In the genomic region with DNA sequence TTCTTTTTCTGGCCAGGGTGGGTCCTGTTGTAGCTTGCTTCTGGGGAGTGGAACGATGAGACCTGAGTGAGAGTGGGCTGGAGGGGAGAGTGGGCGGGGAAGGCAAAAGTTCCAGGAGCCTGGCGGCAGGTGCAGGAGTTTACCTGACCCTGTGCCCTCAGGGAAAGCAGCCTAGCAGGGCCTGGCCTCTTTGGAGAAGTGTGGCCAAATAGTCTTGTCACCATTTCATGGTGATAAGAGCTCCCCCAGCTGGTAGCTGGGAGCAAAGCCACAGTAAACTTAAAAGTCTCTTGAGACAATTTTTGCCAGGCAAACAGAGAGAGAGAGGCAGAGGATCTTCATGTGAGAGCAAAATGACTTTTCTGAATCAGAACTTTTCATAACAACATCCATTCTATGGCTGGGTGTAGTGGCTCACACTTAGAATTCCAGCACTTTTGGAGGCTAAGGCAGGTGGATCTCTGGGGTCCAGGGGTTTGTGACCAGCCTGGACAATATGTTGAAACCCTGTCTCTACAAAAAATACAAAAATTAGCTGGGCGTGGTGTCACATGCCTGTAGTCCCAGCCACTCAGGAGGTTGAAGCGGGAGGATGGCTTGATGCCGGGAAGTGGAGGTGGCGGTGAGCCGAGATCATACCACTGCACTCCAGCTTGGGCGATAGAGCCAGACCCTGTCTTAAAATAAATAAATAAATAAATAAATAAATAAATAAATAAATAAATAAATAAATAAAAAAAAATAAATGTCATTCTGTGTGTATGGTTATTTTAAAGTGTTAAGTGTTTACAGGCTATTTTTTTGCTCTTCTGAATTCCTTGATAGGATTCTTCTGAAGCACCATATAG, we compare ENCODE assay signal across 8 cellular contexts.
DNase-seq lines count a peak whose midpoint lies in the region; ATAC-seq lines count a peak whose summit lies in the region.

No MANE protein-coding gene starts in this region.

- DNase-seq in 8988T (peak; percentile 7), NCI-H345 (lab: John Stamatoyannopoulos, UW) (peak; percentile 79), kidney glomerular epithelial cell (lab: John Stamatoyannopoulos, UW) (peak; percentile 67)
- peak; percentile 50 for DNase-seq in central memory CD4-positive, alpha-beta T cell
- peak; percentile 64 for DNase-seq in stimulated activated CD4-positive, alpha-beta T cell treated with anti-CD3 and anti-CD28 coated beads, Interleukin-4, amount 100 ng/mL, for 1 hour

- ATAC-seq in GM18511 (IDR thresholded peaks at IDR 0.05; ENCODE audit: unreplicated experiment) (peak; percentile 84), HG03196 (IDR thresholded peaks at IDR 0.05; ENCODE audit: unreplicated experiment) (peak; percentile 80)
- peak; percentile 48 to 55 for ATAC-seq in activated CD4-positive, CD25-positive, alpha-beta regulatory T cell treated with anti-CD3 and anti-CD28 coated beads, Interleukin-2, amount 50 U/mL, for 24 hours

Comparison
In these comparisons a context has a peak if more than half of its experiments do, and no peak if none do; other contexts are left out.
1. Peak in every context shown above with its lines: DNase-seq and ATAC-seq.
2. DNase-seq: peak in every context shown above with its lines; median percentile 79 in NCI-H345; 67 in kidney glomerular epithelial cell; 64 in stimulated activated CD4-positive, alpha-beta T cell treated with anti-CD3 and anti-CD28 coated beads, Interleukin-4, amount 100 ng/mL, for 1 hour; 50 in central memory CD4-positive, alpha-beta T cell; 7 in 8988T.